In the genomic region with DNA sequence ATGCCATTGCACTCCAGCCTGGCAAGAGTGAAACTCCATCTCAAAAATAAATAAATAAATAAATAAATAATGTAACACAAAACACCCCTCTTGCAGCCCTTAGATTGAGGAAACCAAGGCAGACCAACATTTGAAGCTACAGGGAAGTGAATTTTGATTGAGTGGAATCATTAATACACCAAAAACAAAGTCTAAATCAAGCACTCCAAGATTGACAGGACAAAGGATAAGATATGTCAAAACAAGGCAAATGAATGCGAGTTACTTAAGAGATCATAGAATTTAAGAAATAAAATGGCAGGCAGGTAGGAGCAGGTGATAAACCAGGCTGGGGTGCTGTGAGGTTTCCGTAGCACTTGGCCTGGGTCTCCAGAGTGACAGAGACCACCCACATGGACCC, we compare ENCODE assay signal across 23 cellular contexts. TPM values are rescaled to one million over a fixed set of nuclear protein-coding genes. Genes with fewer than 3 reads are reported as not detected.
DNase-seq lines count a peak whose midpoint lies in the region; ATAC-seq and TF ChIP-seq lines count a peak whose summit lies in the region.
"Had no signal": no experiment of that assay in that cellular context is flagged by ENCODE, and none has a peak within 500 bp of the region (broad histone marks: within the 10 kb centered on the region; RNA-seq: fewer than 3 reads in every experiment).

No MANE protein-coding gene starts in this region.

- no peak overlapping the region for H2BK120ac ChIP-seq in IMR-90 (ENCODE audit: low read depth, low read length)

- no TSS peak for BruUV-seq in IMR-90 (replicated peaks; lab: Mats Ljungman, UMichigan)

- H3K4ac ChIP-seq in IMR-90 (ENCODE audit: low read depth, low read length), result no peak overlapping the region

- no peak overlapping the region for H2BK5ac ChIP-seq in IMR-90 (ENCODE audit: low read depth, low read length, poor library complexity, severe bottlenecking)

- H2BK15ac ChIP-seq in IMR-90 (ENCODE audit: low read depth, low read length), result no peak overlapping the region

- in situ Hi-C loops in IMR-90 (cut with MboI; ENCODE audit: low sequenced_read_pairs), result no loop called here

- TF ChIP-seq CTCF in IMR-90 (conservative IDR thresholded peaks at IDR 0.05; ENCODE audit: low read depth, low read length) (no peak), WTC11 (IDR thresholded peaks at IDR 0.05) (no peak), neural cell (IDR thresholded peaks at IDR 0.05; ENCODE audit: poor library complexity, severe bottlenecking) (no peak)

- H3K9me1 ChIP-seq in IMR-90 (ENCODE audit: insufficient read depth, low read length), result no peaks in the 10 kb centered on the region

- no peak overlapping the region for H3K18ac ChIP-seq in IMR-90 (ENCODE audit: low read depth, low read length)

- no peak overlapping the region for H3K14ac ChIP-seq in IMR-90 (replicated peaks; ENCODE audit: low read depth, low read length)

- peak; percentile 75 for TF ChIP-seq EP300 in neural cell (conservative IDR thresholded peaks at IDR 0.05; ENCODE audit: poor library complexity, severe bottlenecking)

- no peaks in the 10 kb centered on the region for H3K9me3 ChIP-seq in IMR-90 (ENCODE audit: control insufficient read depth, insufficient read depth, low read length)
- no peaks in the 10 kb centered on the region for H3K9me3 ChIP-seq in neural cell (ENCODE audit: low read length)
- H3K9me3 ChIP-seq: BE2C, BLaER1 had no signal

- no peak overlapping the region for H2BK20ac ChIP-seq in IMR-90 (ENCODE audit: low read depth, low read length)

- H4K20me1 ChIP-seq in IMR-90 (ENCODE audit: insufficient read depth, low read length), result no peaks in the 10 kb centered on the region
- no peaks in the 10 kb centered on the region for H4K20me1 ChIP-seq in neural cell (ENCODE audit: insufficient read depth)
- H4K20me1 ChIP-seq: BLaER1 had no signal

- H2AK5ac ChIP-seq in IMR-90 (ENCODE audit: low read depth, low read length), result no peak overlapping the region

- H3K27ac Mint-ChIP-seq in WTC11, result 0 out of 2 replicates have a peak overlapping the region, but pooled peaks have one; percentile 26
- H3K27ac Mint-ChIP-seq: CD14-positive monocyte; CD4-positive, alpha-beta memory T cell; CD4-positive, CD25-positive, alpha-beta regulatory T cell had no signal

- POLR2A ChIA-PET in IMR-90 (lab: Charles Lee; ENCODE audit: unreplicated experiment), result no interaction called here
- POLR2A ChIA-PET in WTC11 (lab: Charles Lee), result interaction anchor here (0.6 kb wide), 1 partner anchor 390 kb away, joined by 4 read pairs; no protein-coding TSS in a partner anchor

- no peak overlapping the region for H4K5ac ChIP-seq in IMR-90 (ENCODE audit: low read depth, low read length)

- H4K91ac ChIP-seq in IMR-90 (ENCODE audit: insufficient read depth, low read depth, low read length), result no peak overlapping the region

- H3K4me3 ChIP-seq in IMR-90 (ENCODE audit: insufficient read depth, low read depth, low read length) (no peak overlapping the region), neural cell (ENCODE audit: low read length) (no peak overlapping the region)
- H3K4me3 ChIP-seq: BLaER1, GM12878 had no signal

- H3K56ac ChIP-seq in IMR-90 (ENCODE audit: extremely low read depth, insufficient read depth, low read length), result no peak overlapping the region

- H3K36me3 ChIP-seq in IMR-90 (ENCODE audit: control insufficient read depth, insufficient read depth, low read length), result no peaks in the 10 kb centered on the region
- no peaks in the 10 kb centered on the region for H3K36me3 ChIP-seq in neural cell (ENCODE audit: insufficient read depth, low read length)
- H3K36me3 ChIP-seq: BE2C, BLaER1 had no signal

- H3K4me3 Mint-ChIP-seq in WTC11, result no peak overlapping the region
- H3K4me3 Mint-ChIP-seq: CD14-positive monocyte; CD4-positive, alpha-beta memory T cell; CD4-positive, CD25-positive, alpha-beta regulatory T cell; CD8-positive, alpha-beta memory T cell had no signal

- CTCF ChIA-PET in IMR-90 (lab: Yijun Ruan, JAX), result no interaction called here
- CTCF ChIA-PET in WTC11 (lab: Charles Lee), result no interaction called here

- no peaks in the 10 kb centered on the region for H3K36me3 Mint-ChIP-seq in WTC11
- H3K36me3 Mint-ChIP-seq: CD14-positive monocyte; CD4-positive, alpha-beta memory T cell; CD4-positive, CD25-positive, alpha-beta regulatory T cell; CD8-positive, alpha-beta memory T cell had no signal

- no peak for TF ChIP-seq RAD21 in IMR-90 (IDR thresholded peaks at IDR 0.05; ENCODE audit: low read length)
- no peak for TF ChIP-seq RAD21 in neural cell (conservative IDR thresholded peaks at IDR 0.05)

- no peak for TF ChIP-seq POLR2A in IMR-90 (IDR thresholded peaks at IDR 0.05; ENCODE audit: low read depth, low read length)

- H2AK9ac ChIP-seq in IMR-90 (replicated peaks; ENCODE audit: low read depth, low read length, poor library complexity), result peak overlapping the region; percentile 55

- no peak overlapping the region for H3K23ac ChIP-seq in IMR-90 (ENCODE audit: low read depth, low read length)

- 83% methylated on average over 1 of the region's 2 CpGs; no CpG with 5 or more reads in 1 of the 2 experiments for WGBS in IMR-90 (ENCODE audit: extremely low coverage in 2 of 2, insufficient read length in 1 of 2), 2 experiments

- no peaks in the 10 kb centered on the region for H3F3A ChIP-seq in neural cell (ENCODE audit: insufficient read depth, low read length, poor library complexity, severe bottlenecking)

- no peaks in the 10 kb centered on the region for H3K79me2 ChIP-seq in neural cell (replicated peaks; ENCODE audit: insufficient read depth, low read length)

- ATAC-seq in IMR-90 (ENCODE audit: low read depth) (no peak), WTC11 (no peak)
- ATAC-seq: GM12878 had no signal

- H3K27me3 Mint-ChIP-seq in WTC11 (ENCODE audit: low read depth), result no peaks in the 10 kb centered on the region

- no peak for DNase-seq in IMR-90
- no peak for DNase-seq in WTC11 (ENCODE audit: low spot score)
- DNase-seq in NCI-H1417 treated with DMSO at 0.1 percent for 48 hours (lab: John Stamatoyannopoulos, UW), result no peak
- no peak for DNase-seq in SIG-M5 treated with dmso at 0.1 percent for 504 hours (lab: John Stamatoyannopoulos, UW; ENCODE audit: unreplicated experiment)
- DNase-seq: 8988T; ACHN; BE2C; C1 segment of cervical spinal cord; CD4-positive, alpha-beta memory T cell; CD4-positive, CD25-positive, alpha-beta regulatory T cell; CD8-positive, alpha-beta memory T cell; COR-L47; DMS 273 treated with DMSO at 0.1 percent for 48 hours; DMS153; DMS53; DMS79; DND-41; EL; GDM1 had no signal

- H2AFZ ChIP-seq in IMR-90 (replicated peaks; ENCODE audit: low read length, poor library complexity), result no peak overlapping the region
- no peak overlapping the region for H2AFZ ChIP-seq in neural cell (ENCODE audit: low read depth, low read length)

- no peak overlapping the region for H3K27ac ChIP-seq in IMR-90 (ENCODE audit: insufficient read depth, low read length)
- no peak overlapping the region for H3K27ac ChIP-seq in neural cell (ENCODE audit: low read length)
- H3K27ac ChIP-seq: BLaER1 had no signal

- H3K9me3 Mint-ChIP-seq in WTC11, result no peaks in the 10 kb centered on the region
- H3K9me3 Mint-ChIP-seq: CD14-positive monocyte; CD4-positive, alpha-beta memory T cell; CD8-positive, alpha-beta memory T cell had no signal

- peaks cover 20% of the 10 kb centered on the region for H3K27me3 ChIP-seq in IMR-90 (ENCODE audit: control insufficient read depth, insufficient read depth, low read length)
- H3K27me3 ChIP-seq in neural cell (ENCODE audit: insufficient read depth, low read depth, low read length), result no peaks in the 10 kb centered on the region
- H3K27me3 ChIP-seq: BE2C, BLaER1 had no signal

- H3K9ac ChIP-seq in IMR-90 (ENCODE audit: low read depth, low read length), result no peak overlapping the region
- no peak overlapping the region for H3K9ac ChIP-seq in neural cell (ENCODE audit: low read length)
- H3K9ac ChIP-seq: BLaER1 had no signal

- intact Hi-C loops in IMR-90 (cut with micrococcal nuclease), result no loop called here

- H4K8ac ChIP-seq in IMR-90 (ENCODE audit: low read depth in 2 of 2, low read length in 2 of 2), result no peak overlapping the region

- peaks cover 17% of the 10 kb centered on the region for H3K4me1 Mint-ChIP-seq in WTC11
- H3K4me1 Mint-ChIP-seq: CD14-positive monocyte; CD4-positive, alpha-beta memory T cell; CD4-positive, CD25-positive, alpha-beta regulatory T cell; CD8-positive, alpha-beta memory T cell had no signal

- H3K4me2 ChIP-seq in IMR-90 (ENCODE audit: low read depth, low read length), result no peak overlapping the region
- no peak overlapping the region for H3K4me2 ChIP-seq in neural cell (ENCODE audit: low read length)
- H3K4me2 ChIP-seq: BLaER1 had no signal

- H3K9me2 ChIP-seq in neural cell (ENCODE audit: insufficient read depth, low read length), result no peaks in the 10 kb centered on the region

- no peaks in the 10 kb centered on the region for H3K79me1 ChIP-seq in IMR-90 (ENCODE audit: low read depth in 1 of 2, low read length in 2 of 2)

- H3K4me1 ChIP-seq in IMR-90 (ENCODE audit: control insufficient read depth, insufficient read depth, low read length), result no peaks in the 10 kb centered on the region
- H3K4me1 ChIP-seq: BE2C, BLaER1 had no signal

- dilution Hi-C loops in IMR-90 (cut with HindIII; ENCODE audit: low sequenced_read_pairs, unreplicated experiment), result no loop called here

TF ChIP-seq in IMR-90, 13 proteins besides CTCF, POLR2A, EP300 and RAD21 (continues in another document):
- TF ChIP-seq MAZ (IDR thresholded peaks at IDR 0.05; ENCODE audit: borderline replicate concordance, low read depth, low read length), result no peak
- no peak for TF ChIP-seq NFE2L2 (IDR thresholded peaks at IDR 0.05; ENCODE audit: low read depth, low read length)
- no peak for TF ChIP-seq BHLHE40 (IDR thresholded peaks at IDR 0.05; ENCODE audit: low read depth, low read length)
- no peak for TF ChIP-seq RFX5 (IDR thresholded peaks at IDR 0.05; ENCODE audit: low read depth, low read length)

TF ChIP-seq in WTC11, 78 proteins besides CTCF, POLR2A, EP300 and RAD21 (continues in another document):
- TF ChIP-seq CBFB (CRISPR knock-in tag; IDR thresholded peaks at IDR 0.05; ENCODE audit: low read depth) (no peak), FOXK1 (CRISPR knock-in tag; IDR thresholded peaks at IDR 0.05) (no peak), ZNF263 (CRISPR knock-in tag; IDR thresholded peaks at IDR 0.05; ENCODE audit: low read depth) (no peak)

TF ChIP-seq in neural cell, 6 proteins besides CTCF, POLR2A, EP300 and RAD21:
- TF ChIP-seq MXI1 (conservative IDR thresholded peaks at IDR 0.05; ENCODE audit: poor library complexity, severe bottlenecking) (no peak), POLR2AphosphoS5 (IDR thresholded peaks at IDR 0.05) (peak; percentile 63), EZH2 (IDR thresholded peaks at IDR 0.05; ENCODE audit: borderline replicate concordance, insufficient read depth, low read length, poor library complexity, severe bottlenecking) (no peak)

RNA-seq across cellular contexts. Expression of a gene that starts 54.9 kb away (rescaled TPM):
- 14.9 and 35.3 TPM in 2 replicates for total RNA-seq in IMR-90 (2012; rRNA removed)
- 13.2 and 19.2 TPM in 2 replicates for polyA plus RNA-seq in IMR-90 (2012; rRNA removed)
- 2.6 and 2.7 TPM in 2 replicates for polyA plus RNA-seq in IMR-90 (2012; cell fraction: cytosol; rRNA removed)
- 2.0 and 20.1 TPM in 2 replicates for polyA plus RNA-seq in IMR-90 (2012; cell fraction: nucleus; rRNA removed; ENCODE audit: low replicate concordance)
- total RNA-seq in WTC11 (2021), result 56.1 to 69.3 TPM (median 58.1 TPM) in 3 replicates
- 84.3 and 102 TPM in 2 replicates for polyA plus RNA-seq in neural cell
- 89.1 and 100 TPM in 2 replicates for polyA minus RNA-seq in neural cell
